In the genomic region with DNA sequence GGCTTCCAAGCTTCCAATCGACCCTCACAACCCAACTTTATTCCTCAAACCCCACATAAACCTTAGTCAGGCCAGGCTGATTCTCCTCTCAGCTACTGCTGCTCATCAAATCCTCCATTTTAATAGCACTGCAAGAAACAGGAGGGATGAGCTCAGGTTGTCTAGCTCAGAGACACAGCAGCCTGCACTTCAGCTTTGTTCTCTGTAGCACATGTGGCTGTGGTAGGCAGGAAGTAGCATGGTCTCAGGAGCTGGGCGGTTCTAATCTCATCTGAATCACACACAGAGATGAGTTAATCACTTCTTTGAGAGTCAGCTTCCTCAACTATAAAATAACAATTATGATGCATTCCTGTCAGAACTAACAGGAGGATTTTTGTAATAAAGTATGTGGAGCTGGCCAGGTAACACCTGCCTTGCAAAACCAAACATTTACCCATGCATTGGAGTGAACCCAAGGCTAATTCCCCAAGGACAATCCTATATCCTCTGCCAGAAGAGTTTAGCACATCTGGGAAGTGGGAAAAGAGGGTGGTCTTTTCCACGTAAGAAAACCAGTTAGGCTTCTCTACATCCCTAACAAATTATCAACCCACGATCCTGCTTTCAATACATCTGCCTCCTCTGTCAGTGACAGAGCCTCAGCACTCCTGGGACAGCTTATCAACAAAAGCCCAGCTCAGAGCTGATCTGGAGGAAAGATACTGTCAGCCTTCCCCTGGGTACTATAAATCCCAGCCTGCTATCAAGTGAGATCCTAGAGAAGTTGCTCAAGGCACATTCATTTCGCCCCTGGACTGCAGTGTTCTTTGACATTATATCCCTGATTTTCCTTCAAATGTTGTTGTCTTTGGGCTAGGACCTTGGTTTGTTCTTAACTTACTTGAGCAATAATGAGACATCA, we compare ENCODE assay signal across 8 cellular contexts. TPM values are rescaled to one million over a fixed set of nuclear protein-coding genes. Genes with fewer than 3 reads are reported as not detected.
A peak's percentile ranks its signal among the peaks of the same experiment; 100 is the strongest.
DNase-seq lines count a peak whose midpoint lies in the region; ATAC-seq and TF ChIP-seq lines count a peak whose summit lies in the region.

No MANE protein-coding gene starts in this region.

- no peak for TF ChIP-seq CTCF in OCI-LY7 (conservative IDR thresholded peaks at IDR 0.05; ENCODE audit: low read length)

- no TSS peak for BruUV-seq in OCI-LY7 (replicated peaks; lab: Mats Ljungman, UMichigan)

- H3K27ac Mint-ChIP-seq in activated T-helper 1 cell treated with anti-CD3 and anti-CD28 coated beads, Interleukin-12 subunit alpha, Interleukin-12 subunit beta, Interleukin-2, Interleukin-4 antibody, amounts not matched to agents 30 ng/mL and 10 ng/mL and 1 ng/mL, durations not matched to agents 14 hours and 24 hours and 36 hours, result peak overlapping the region; percentile 99

- no peak overlapping the region for H3K4me2 ChIP-seq in OCI-LY7 (ENCODE audit: low read length)

- H3K27ac ChIP-seq in OCI-LY7 (ENCODE audit: low read depth, low read length, poor library complexity, severe bottlenecking), result no peak overlapping the region

- peak; percentile 76 for DNase-seq in Daoy (ENCODE audit: low read depth)
- DNase-seq in OCI-LY7 (ENCODE audit: low spot score), result peak; percentile 29
- peak; percentile 57 for DNase-seq in activated T-helper 1 cell treated with anti-CD3 and anti-CD28 coated beads, Interleukin-12 subunit alpha, Interleukin-12 subunit beta, Interleukin-2, Interleukin-4 antibody, amounts not matched to agents 30 ng/mL and 10 ng/mL and 1 ng/mL, durations not matched to agents 14 hours and 24 hours and 36 hours (ENCODE audit: low spot score)
- peak; percentile 52 for DNase-seq in kidney glomerular epithelial cell (lab: John Stamatoyannopoulos, UW)
- DNase-seq in stimulated activated CD8-positive, alpha-beta memory T cell treated with anti-CD3 and anti-CD28 coated beads, Interleukin-7, amount 100 ng/mL, for 24 hours (ENCODE audit: low read depth), result peak; percentile 28
- DNase-seq in NCI-H2171 treated with DMSO at 0.1 percent for 48 hours (lab: John Stamatoyannopoulos, UW), result no peak
- no peak for DNase-seq in COLO829 (ENCODE audit: low spot score)

- no peaks in the 10 kb centered on the region for H3K27me3 Mint-ChIP-seq in activated T-helper 1 cell treated with anti-CD3 and anti-CD28 coated beads, Interleukin-12 subunit alpha, Interleukin-12 subunit beta, Interleukin-2, Interleukin-4 antibody, amounts not matched to agents 30 ng/mL and 10 ng/mL and 1 ng/mL, durations not matched to agents 14 hours and 24 hours and 36 hours (ENCODE audit: insufficient read depth)

- H3K4me3 Mint-ChIP-seq in activated T-helper 1 cell treated with anti-CD3 and anti-CD28 coated beads, Interleukin-12 subunit alpha, Interleukin-12 subunit beta, Interleukin-2, Interleukin-4 antibody, amounts not matched to agents 30 ng/mL and 10 ng/mL and 1 ng/mL, durations not matched to agents 14 hours and 24 hours and 36 hours, result peak overlapping the region; percentile 50

- H3K36me3 Mint-ChIP-seq in activated T-helper 1 cell treated with anti-CD3 and anti-CD28 coated beads, Interleukin-12 subunit alpha, Interleukin-12 subunit beta, Interleukin-2, Interleukin-4 antibody, amounts not matched to agents 30 ng/mL and 10 ng/mL and 1 ng/mL, durations not matched to agents 14 hours and 24 hours and 36 hours (ENCODE audit: low read depth), result peaks cover 26% of the 10 kb centered on the region

- peaks cover 7% of the 10 kb centered on the region for H3K4me1 ChIP-seq in OCI-LY7 (ENCODE audit: insufficient read depth, low read length, poor library complexity, severe bottlenecking)

- CTCF ChIA-PET in OCI-LY7 (lab: Charles Lee; ENCODE audit: unreplicated experiment), result interaction anchor here (1.5 kb wide), 1 partner anchor 13 kb away, joined by 3 read pairs; no protein-coding TSS in a partner anchor

- H4K20me1 ChIP-seq in OCI-LY7 (ENCODE audit: insufficient read depth, low read length), result no peaks in the 10 kb centered on the region

- peaks cover 57% of the 10 kb centered on the region for H3K36me3 ChIP-seq in OCI-LY7 (ENCODE audit: insufficient read depth, low read length)

- no peaks in the 10 kb centered on the region for H3K79me2 ChIP-seq in OCI-LY7 (ENCODE audit: insufficient read depth, low read depth, low read length)

- H3K4me3 ChIP-seq in OCI-LY7 (ENCODE audit: low read depth, low read length, poor library complexity, severe bottlenecking), result no peak overlapping the region

- H3K4me1 Mint-ChIP-seq in activated T-helper 1 cell treated with anti-CD3 and anti-CD28 coated beads, Interleukin-12 subunit alpha, Interleukin-12 subunit beta, Interleukin-2, Interleukin-4 antibody, amounts not matched to agents 30 ng/mL and 10 ng/mL and 1 ng/mL, durations not matched to agents 14 hours and 24 hours and 36 hours (ENCODE audit: low read depth), result peaks cover 28% of the 10 kb centered on the region

- H3K9me2 ChIP-seq in OCI-LY7 (ENCODE audit: insufficient read depth, low read length), result no peaks in the 10 kb centered on the region

- POLR2A ChIA-PET in OCI-LY7 (lab: Charles Lee), result interaction anchor here (1.0 kb wide), 1 partner anchor 10 kb away, joined by 3 read pairs; no protein-coding TSS in a partner anchor

- intact Hi-C loops in OCI-LY7 (cut with micrococcal nuclease; ENCODE audit: unreplicated experiment), result no loop called here
- intact Hi-C loops in activated T-helper 1 cell treated with anti-CD3 and anti-CD28 coated beads, Interleukin-12 subunit alpha, Interleukin-12 subunit beta, Interleukin-2, Interleukin-4 antibody, amounts not matched to agents 30 ng/mL and 10 ng/mL and 1 ng/mL, durations not matched to agents 14 hours and 24 hours and 36 hours (cut with micrococcal nuclease), result loop anchor here (1.0 to 5.0 kb wide), 5 partner anchors 28 to 538 kb away; no protein-coding TSS in a partner anchor

- H3K9me3 ChIP-seq in OCI-LY7 (ENCODE audit: low read length), result no peaks in the 10 kb centered on the region

- ATAC-seq in HG02759 (IDR thresholded peaks at IDR 0.05; ENCODE audit: unreplicated experiment), result peak; percentile 79

- no peak overlapping the region for H2AFZ ChIP-seq in OCI-LY7 (ENCODE audit: low read length)

- H3K9me3 Mint-ChIP-seq in activated T-helper 1 cell treated with anti-CD3 and anti-CD28 coated beads, Interleukin-12 subunit alpha, Interleukin-12 subunit beta, Interleukin-2, Interleukin-4 antibody, amounts not matched to agents 30 ng/mL and 10 ng/mL and 1 ng/mL, durations not matched to agents 14 hours and 24 hours and 36 hours, result no peaks in the 10 kb centered on the region

RNA-seq across cellular contexts. Expression of gene ELOVL6, which starts 32.8 kb away (rescaled TPM):
- 3.9 and 11.9 TPM in 2 replicates for total RNA-seq in Daoy (2014; rRNA removed; shearing (Covaris generic))
- total RNA-seq in OCI-LY7 (2014; rRNA removed; shearing (Covaris generic)), result 12.6 and 14.5 TPM in 2 replicates
- 45.5 and 45.6 TPM in 2 replicates for total RNA-seq in OCI-LY7 (2022)
- total RNA-seq in activated T-helper 1 cell treated with anti-CD3 and anti-CD28 coated beads, Interleukin-12 subunit alpha, Interleukin-12 subunit beta, Interleukin-2, Interleukin-4 antibody, amounts not matched to agents 30 ng/mL and 10 ng/mL and 1 ng/mL, durations not matched to agents 14 hours and 24 hours and 36 hours, result 17.0 and 19.1 TPM in 2 replicates

Comparison
In these comparisons a context has a peak if more than half of its experiments do, and no peak if none do; other contexts are left out.
1. DNase-seq: peak in Daoy (single experiment), OCI-LY7 (single experiment), activated T-helper 1 cell treated with anti-CD3 and anti-CD28 coated beads, Interleukin-12 subunit alpha, Interleukin-12 subunit beta, Interleukin-2, Interleukin-4 antibody, amounts not matched to agents 30 ng/mL and 10 ng/mL and 1 ng/mL, durations not matched to agents 14 hours and 24 hours and 36 hours (single experiment), kidney glomerular epithelial cell (single experiment) and stimulated activated CD8-positive, alpha-beta memory T cell treated with anti-CD3 and anti-CD28 coated beads, Interleukin-7, amount 100 ng/mL, for 24 hours (single experiment); none in NCI-H2171 treated with DMSO at 0.1 percent for 48 hours (single experiment) and COLO829 (single experiment).